11 cellular contexts compared by ENCODE assay signal in the genomic region with DNA sequence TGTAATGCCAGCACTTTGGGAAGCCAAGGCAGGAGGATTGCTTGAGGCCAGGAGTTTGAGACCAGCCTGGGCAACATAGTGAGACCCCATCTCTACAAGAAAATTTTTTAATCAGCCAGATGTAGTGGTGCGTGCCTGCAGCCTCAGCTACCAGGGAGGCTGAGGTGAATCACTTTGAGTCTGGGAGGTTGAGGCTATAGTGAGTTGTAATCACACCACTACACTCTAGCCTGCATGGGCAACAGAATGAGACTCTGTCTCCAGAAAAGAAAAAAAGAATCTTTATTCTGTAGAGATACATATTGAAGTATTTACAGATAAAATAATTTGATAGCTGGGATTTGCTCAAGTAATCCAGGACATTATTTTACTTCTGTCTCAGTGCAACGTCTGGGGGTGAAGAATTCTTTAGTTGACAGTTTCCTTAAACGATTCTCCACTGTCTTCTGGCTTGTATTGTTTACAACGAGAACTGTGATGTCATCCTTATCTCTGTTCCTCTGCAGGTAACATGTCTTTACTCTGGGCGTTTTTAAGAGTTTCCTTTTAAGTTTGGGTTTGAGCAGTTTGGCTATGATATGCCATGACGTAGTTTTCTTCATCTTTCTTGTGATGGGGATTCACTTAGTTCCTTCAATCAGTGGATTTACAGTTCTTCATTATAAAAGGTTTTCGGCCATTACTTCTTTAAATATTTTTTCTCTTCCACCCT.
"Had no signal": no experiment of that assay in that cellular context is flagged by ENCODE, and none has a peak within 500 bp of the region (broad histone marks: within the 10 kb centered on the region; RNA-seq: fewer than 3 reads in every experiment).

No MANE protein-coding gene starts in this region.

- H3K4me3 ChIP-seq: pancreas had no signal

- H3K9me3 ChIP-seq: pancreas had no signal

- H3K4me3 Mint-ChIP-seq: dendritic cell treated with granulocyte-macrophage colony-stimulating factor and Interleukin-4, amounts not matched to agents 40 ng/mL and 50 ng/mL, for 4 days; mesothelial cell of epicardium had no signal

- H3K27me3 ChIP-seq: brain microvascular endothelial cell, pancreas had no signal

- H3K9me3 Mint-ChIP-seq: dendritic cell treated with granulocyte-macrophage colony-stimulating factor and Interleukin-4, amounts not matched to agents 40 ng/mL and 50 ng/mL, for 4 days; mesothelial cell of epicardium had no signal

- H3K27ac Mint-ChIP-seq: dendritic cell treated with granulocyte-macrophage colony-stimulating factor and Interleukin-4, amounts not matched to agents 40 ng/mL and 50 ng/mL, for 4 days had no signal

- H3K27ac ChIP-seq: brain microvascular endothelial cell, pancreas had no signal

- H3K4me1 ChIP-seq: pancreas had no signal

- DNase-seq: activated naive CD4-positive, alpha-beta T cell treated with anti-CD3 and anti-CD28 coated beads, Interleukin-2, amount 50 U/mL, for 16 hours; amygdala; brain microvascular endothelial cell; hippocampal formation; kidney glomerular epithelial cell; pancreas; stimulated activated CD4-positive, alpha-beta T cell treated with anti-CD3 and anti-CD28 coated beads, Interleukin-4, amount 100 ng/mL, for 1 hour; stimulated activated CD8-positive, alpha-beta memory T cell treated with anti-CD3 and anti-CD28 coated beads, Interleukin-4, amount 100 ng/mL, for 48 hours; T-helper 9 cell had no signal

- H3K27me3 Mint-ChIP-seq: dendritic cell treated with granulocyte-macrophage colony-stimulating factor and Interleukin-4, amounts not matched to agents 40 ng/mL and 50 ng/mL, for 4 days had no signal

- H3K36me3 ChIP-seq: pancreas had no signal

- ATAC-seq: pancreas had no signal
